12 cellular contexts compared by ENCODE assay signal in the genomic region with DNA sequence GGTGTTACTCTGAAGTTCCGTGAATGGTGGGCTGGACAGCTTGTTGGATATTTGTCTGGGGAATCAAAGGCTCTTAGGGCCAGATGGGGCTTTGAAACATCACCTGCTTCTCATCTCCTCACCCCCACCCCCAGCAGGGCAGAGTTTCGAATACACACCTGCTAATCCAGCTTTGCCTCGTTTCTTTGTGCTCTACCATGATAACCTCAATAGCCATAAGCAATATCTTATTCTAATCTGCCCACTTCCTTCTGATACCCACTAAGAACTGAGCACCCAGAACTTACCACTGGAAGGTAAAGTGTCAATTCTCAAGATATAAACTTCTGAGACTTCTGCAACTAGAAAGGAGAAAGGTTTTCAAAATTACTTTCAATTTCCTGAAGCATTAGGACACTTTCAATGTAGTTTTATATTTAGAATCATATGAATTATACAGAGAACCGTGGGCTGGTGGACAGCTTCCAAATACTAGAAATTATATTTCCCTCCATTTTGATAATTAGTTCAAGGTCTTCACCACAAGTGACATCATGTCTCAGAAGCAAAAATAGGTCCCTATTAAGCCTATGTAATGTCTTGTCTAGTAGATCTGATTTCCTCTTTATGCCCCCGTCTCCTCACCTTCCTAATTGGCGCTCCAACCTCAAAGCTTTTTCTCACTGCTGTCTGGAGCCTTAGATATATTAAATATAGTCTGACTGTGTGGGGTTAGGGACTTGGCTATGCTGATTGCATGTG.
DNase-seq lines count a peak whose midpoint lies in the region; ATAC-seq lines count a peak whose summit lies in the region.
"Had no signal": no experiment of that assay in that cellular context is flagged by ENCODE, and none has a peak within 500 bp of the region (broad histone marks: within the 10 kb centered on the region; RNA-seq: fewer than 3 reads in every experiment).

No MANE protein-coding gene starts in this region.

- peaks cover 29% of the 10 kb centered on the region for H3K4me1 Mint-ChIP-seq in central memory CD8-positive, alpha-beta T cell

- ATAC-seq in GM18517 (IDR thresholded peaks at IDR 0.05; ENCODE audit: unreplicated experiment) (peak; percentile 49), GM21381 (IDR thresholded peaks at IDR 0.05; ENCODE audit: unreplicated experiment) (peak; percentile 50), HG03571 (IDR thresholded peaks at IDR 0.05; ENCODE audit: unreplicated experiment) (peak; percentile 44)
- peak; percentile 84 for ATAC-seq in central memory CD8-positive, alpha-beta T cell (replicated peaks; ENCODE audit: extremely low read depth, poor library complexity, severe bottlenecking)
- ATAC-seq: gastrocnemius medialis, sciatic nerve had no signal

- DNase-seq in central memory CD8-positive, alpha-beta T cell (ENCODE audit: low spot score in 2 of 2), result peak in 1 of 2 donors; percentile 32
- no peak for DNase-seq in NCI-H1105 (lab: John Stamatoyannopoulos, UW)
- no peak for DNase-seq in NCI-H187 treated with DMSO at 0.1 percent for 48 hours (lab: John Stamatoyannopoulos, UW)
- DNase-seq in H4 (ENCODE audit: low spot score), result no peak
- no peak for DNase-seq in NCI-H748 treated with DMSO at 0.1 percent for 48 hours (lab: John Stamatoyannopoulos, UW)
- DNase-seq: cerebellar nuclear complex, gastrocnemius medialis had no signal

- H3K4me3 Mint-ChIP-seq in central memory CD8-positive, alpha-beta T cell, result peak overlapping the region; percentile 73
- H3K4me3 Mint-ChIP-seq: activated CD4-positive, alpha-beta memory T cell treated with anti-CD3 and anti-CD28 coated beads for 36 hours had no signal

- H3K27me3 Mint-ChIP-seq in central memory CD8-positive, alpha-beta T cell, result no peaks in the 10 kb centered on the region
- H3K27me3 Mint-ChIP-seq: activated CD4-positive, alpha-beta memory T cell treated with anti-CD3 and anti-CD28 coated beads for 36 hours had no signal

- no peaks in the 10 kb centered on the region for H3K9me3 Mint-ChIP-seq in central memory CD8-positive, alpha-beta T cell
- H3K9me3 Mint-ChIP-seq: activated CD4-positive, alpha-beta memory T cell treated with anti-CD3 and anti-CD28 coated beads for 36 hours had no signal

- H3K27ac Mint-ChIP-seq in central memory CD8-positive, alpha-beta T cell (ENCODE audit: low read depth), result peak overlapping the region; percentile 93
- H3K27ac Mint-ChIP-seq: activated CD4-positive, alpha-beta memory T cell treated with anti-CD3 and anti-CD28 coated beads for 36 hours had no signal

- no peaks in the 10 kb centered on the region for H3K36me3 Mint-ChIP-seq in central memory CD8-positive, alpha-beta T cell (ENCODE audit: insufficient read depth)
- H3K36me3 Mint-ChIP-seq: activated CD4-positive, alpha-beta memory T cell treated with anti-CD3 and anti-CD28 coated beads for 36 hours had no signal
